In genomic region chr19:48859711-48860572, GRCh38 we compare ENCODE assay signal across 9 cellular contexts. TPM values are rescaled to one million over a fixed set of nuclear protein-coding genes. Genes with fewer than 3 reads are reported as not detected.
DNase-seq lines count a peak whose midpoint lies in the region; ATAC-seq, FAIRE-seq and TF ChIP-seq lines count a peak whose summit lies in the region.
"Had no signal": no experiment of that assay in that cellular context is flagged by ENCODE, and none has a peak within 500 bp of the region (broad histone marks: within the 10 kb centered on the region; RNA-seq: fewer than 3 reads in every experiment).

No MANE protein-coding gene starts in this region.

- intact Hi-C loops in colonic mucosa (cut with DNase I): no loop called here

- no peaks in the 10 kb centered on the region for H3K36me3 ChIP-seq in HEK293 (ENCODE audit: control insufficient read depth in 2 of 2, insufficient read depth in 1 of 2, low read length in 2 of 2)
- H3K36me3 ChIP-seq in colonic mucosa: no peaks in the 10 kb centered on the region
- H3K36me3 ChIP-seq in neural progenitor cell: no peaks in the 10 kb centered on the region
- no peaks in the 10 kb centered on the region for H3K36me3 ChIP-seq in hepatocyte (replicated peaks; ENCODE audit: insufficient read depth, low read depth)

- peak overlapping the region; percentile 80 for H3K27ac Mint-ChIP-seq in neural progenitor cell

- H3K9me3 ChIP-seq in HEK293 (ENCODE audit: control insufficient read depth, insufficient read depth, low read depth, low read length) (no peaks in the 10 kb centered on the region), colonic mucosa (no peaks in the 10 kb centered on the region), neural progenitor cell (ENCODE audit: low read depth) (no peaks in the 10 kb centered on the region), hepatocyte (ENCODE audit: low read depth) (no peaks in the 10 kb centered on the region)

- H3K4me1 Mint-ChIP-seq in neural progenitor cell: peaks cover 28% of the 10 kb centered on the region

- peaks cover 10% of the 10 kb centered on the region for H3F3A ChIP-seq in neural progenitor cell (ENCODE audit: low read depth)

- DNase-seq in GM12891 (ENCODE audit: insufficient read length, low spot score) (peak; percentile 78), colonic mucosa (peak; percentile 57), neural progenitor cell (ENCODE audit: low spot score) (peak; percentile 37), GM19239 (ENCODE audit: insufficient read length, low spot score) (no peak), hepatocyte (ENCODE audit: low spot score) (no peak), LoVo (ENCODE audit: low spot score) (no peak)
- DNase-seq: NCI-H524 had no signal

- H3K27me3 Mint-ChIP-seq in neural progenitor cell (ENCODE audit: insufficient read depth, low read depth): peaks cover 5% of the 10 kb centered on the region

- TF ChIP-seq CTCF in HEK293 (tag by site-specific recombination; IDR thresholded peaks at IDR 0.05) (no peak), colonic mucosa (IDR thresholded peaks at IDR 0.05) (no peak), neural progenitor cell (IDR thresholded peaks at IDR 0.05) (no peak), hepatocyte (IDR thresholded peaks at IDR 0.05; ENCODE audit: poor library complexity) (no peak)

- peaks cover 3% of the 10 kb centered on the region for H3K9me3 Mint-ChIP-seq in neural progenitor cell

- no peak for ATAC-seq in GM21423 (IDR thresholded peaks at IDR 0.05; ENCODE audit: unreplicated experiment)

- H3K27ac ChIP-seq in HEK293 (ENCODE audit: extremely low read depth, low read depth, low read length) (no peak overlapping the region), colonic mucosa (no peak overlapping the region), neural progenitor cell (no peak overlapping the region), hepatocyte (no peak overlapping the region)

- WGBS in hepatocyte (ENCODE audit: low lambda C conversion rate, missing lambda C conversion rate): 94% methylated on average over 30 of the region's 30 CpGs

- POLR2A ChIA-PET in HEK293 (lab: Yijun Ruan, JAX): no interaction called here

- FAIRE-seq in GM12891 (lab: Jason Lieb, UNC) (peak; percentile 87), GM19239 (lab: Jason Lieb, UNC) (no peak)

- H3K9ac ChIP-seq in colonic mucosa (ENCODE audit: low read depth in 2 of 2, low read length in 2 of 2): no peak overlapping the region
- no peak overlapping the region for H3K9ac ChIP-seq in neural progenitor cell

- H3K79me2 ChIP-seq in neural progenitor cell (ENCODE audit: low read depth): no peaks in the 10 kb centered on the region
- H3K79me2 ChIP-seq in hepatocyte: no peaks in the 10 kb centered on the region

- TF ChIP-seq POLR2A in GM12891 (IDR thresholded peaks at IDR 0.05; ENCODE audit: low read depth, low read length): no peak

- no peaks in the 10 kb centered on the region for H3K4me1 ChIP-seq in HEK293 (ENCODE audit: control insufficient read depth, insufficient read depth, low read length)
- H3K4me1 ChIP-seq in colonic mucosa: no peaks in the 10 kb centered on the region
- peaks cover 7% of the 10 kb centered on the region for H3K4me1 ChIP-seq in neural progenitor cell
- no peaks in the 10 kb centered on the region for H3K4me1 ChIP-seq in hepatocyte (ENCODE audit: insufficient read depth)

- no peaks in the 10 kb centered on the region for H3K9me2 ChIP-seq in hepatocyte (replicated peaks; ENCODE audit: insufficient read depth)

- H3K27me3 ChIP-seq in colonic mucosa (no peaks in the 10 kb centered on the region), neural progenitor cell (no peaks in the 10 kb centered on the region), hepatocyte (no peaks in the 10 kb centered on the region)

- peaks cover 34% of the 10 kb centered on the region for H3K36me3 Mint-ChIP-seq in neural progenitor cell

- no peaks in the 10 kb centered on the region for H4K20me1 ChIP-seq in neural progenitor cell (ENCODE audit: low read depth)
- no peaks in the 10 kb centered on the region for H4K20me1 ChIP-seq in hepatocyte (ENCODE audit: insufficient read depth, poor library complexity, severe bottlenecking)

- H3K4me3 ChIP-seq in HEK293 (ENCODE audit: low read depth, low read length) (no peak overlapping the region), colonic mucosa (no peak overlapping the region), neural progenitor cell (no peak overlapping the region), hepatocyte (no peak overlapping the region)

- H3K4me3 Mint-ChIP-seq in neural progenitor cell: peak overlapping the region; percentile 55

- CTCF ChIA-PET in HEK293 (lab: Yijun Ruan, JAX): no interaction called here

- H2AFZ ChIP-seq in neural progenitor cell (replicated peaks) (no peak overlapping the region), hepatocyte (no peak overlapping the region)

- H3K4me2 ChIP-seq in neural progenitor cell (no peak overlapping the region), hepatocyte (no peak overlapping the region)

TF ChIP-seq in GM12891, 5 proteins besides CTCF, POLR2A, EP300 and RAD21:
- TF ChIP-seq POU2F2 (IDR thresholded peaks at IDR 0.05; ENCODE audit: low read depth, low read length) (no peak), PAX5 (IDR thresholded peaks at IDR 0.05; ENCODE audit: insufficient read depth, low read length, severe bottlenecking) (no peak), POLR2AphosphoS5 (IDR thresholded peaks at IDR 0.05; ENCODE audit: low read depth, low read length) (no peak), SPI1 (IDR thresholded peaks at IDR 0.05; ENCODE audit: low read depth, low read length) (no peak), TAF1 (IDR thresholded peaks at IDR 0.05; ENCODE audit: low read depth, low read length) (no peak)

TF ChIP-seq in HEK293, 187 proteins besides CTCF, POLR2A, EP300 and RAD21:
- TF ChIP-seq ZNF670 (tag by site-specific recombination; IDR thresholded peaks at IDR 0.05; ENCODE audit: low read depth) (no peak), ZNF239 (tag by site-specific recombination; IDR thresholded peaks at IDR 0.05) (peak; percentile 68; the same call in 1 of the 2 replicates), SP2 (tag by site-specific recombination; IDR thresholded peaks at IDR 0.05) (peak; percentile 41; the same call in 1 of the 2 replicates)

RNA-seq across cellular contexts. Expression of gene PLEKHA4, which starts 8.5 kb away (rescaled TPM):
- polyA plus RNA-seq in GM12891 (2012; ENCODE audit: low read depth, missing spikeins): 9.8 TPM
- 1 to 10 TPM; 5.6 to 6.6 TPM for total RNA-seq in colonic mucosa
- total RNA-seq in neural progenitor cell (ENCODE audit: low replicate concordance): 6.2 and 6.3 TPM in 2 replicates
- 7.3 and 8.3 TPM in 2 replicates for total RNA-seq in hepatocyte
- 15.1 and 25.8 TPM in 2 replicates for polyA plus RNA-seq in hepatocyte

RNA-seq across cellular contexts. Expression of gene PPP1R15A, which starts 12.3 kb away (rescaled TPM):
- 72.6 TPM for polyA plus RNA-seq in GM12891 (2012; ENCODE audit: low read depth, missing spikeins)
- total RNA-seq in colonic mucosa (10 to 100 TPM; 23.9 to 33.3 TPM), neural progenitor cell (ENCODE audit: low replicate concordance) (10.6 and 19.1 TPM in 2 replicates), hepatocyte (67.1 and 83.1 TPM in 2 replicates)
- polyA plus RNA-seq in hepatocyte: 172 and 218 TPM in 2 replicates

RNA-seq across cellular contexts. Expression of gene HSD17B14, which starts 23.7 kb away (rescaled TPM):
- polyA plus RNA-seq in GM12891 (2012; ENCODE audit: low read depth, missing spikeins): 8.2 TPM
- 1 to 10 TPM in 1 of 2 donors, under 1 TPM in 1; 0.79 to 2.8 TPM for total RNA-seq in colonic mucosa
- 11.2 and 27.6 TPM in 2 replicates for total RNA-seq in neural progenitor cell (ENCODE audit: low replicate concordance)
- total RNA-seq in hepatocyte: 64.1 and 67.6 TPM in 2 replicates
- 91.9 and 107 TPM in 2 replicates for polyA plus RNA-seq in hepatocyte

RNA-seq across cellular contexts. Expression of gene TULP2, which starts 38.6 kb away (rescaled TPM):
- 0.35 TPM for polyA plus RNA-seq in GM12891 (2012; ENCODE audit: low read depth, missing spikeins)
- not detected for total RNA-seq in colonic mucosa
- total RNA-seq in neural progenitor cell (ENCODE audit: low replicate concordance): 0.26 and 0.40 TPM in 2 replicates
- not detected in 2 replicates for total RNA-seq in hepatocyte
- polyA plus RNA-seq in hepatocyte: not detected in 2 replicates

RNA-seq across cellular contexts. Expression of gene NUCB1, which starts 40.2 kb away (rescaled TPM):
- 106 TPM for polyA plus RNA-seq in GM12891 (2012; ENCODE audit: low read depth, missing spikeins)
- 100 to 1,000 TPM; 180 to 184 TPM for total RNA-seq in colonic mucosa
- total RNA-seq in neural progenitor cell (ENCODE audit: low replicate concordance): 73.5 and 158 TPM in 2 replicates
- 233 and 283 TPM in 2 replicates for total RNA-seq in hepatocyte
- 332 and 339 TPM in 2 replicates for polyA plus RNA-seq in hepatocyte

Comparison
In these comparisons a context has a peak if more than half of its experiments do, and no peak if none do; other contexts are left out.
1. DNase-seq: peak in GM12891 (single experiment), colonic mucosa (single experiment) and neural progenitor cell (single experiment); none in GM19239 (single experiment), hepatocyte (single experiment) and LoVo (single experiment).